ENCODE assay signal across 8 cellular contexts in genomic region chr18:11710578-11710977, GRCh38.
"Had no signal": no experiment of that assay in that cellular context is flagged by ENCODE, and none has a peak within 500 bp of the region (broad histone marks: within the 10 kb centered on the region; RNA-seq: fewer than 3 reads in every experiment).

No MANE protein-coding gene starts in this region.

- H3K36me3 Mint-ChIP-seq: IgD-negative memory B cell had no signal

- H3K4me3 Mint-ChIP-seq: IgD-negative memory B cell had no signal

- H3K27ac Mint-ChIP-seq: IgD-negative memory B cell had no signal

- H3K4me1 Mint-ChIP-seq: IgD-negative memory B cell had no signal

- ATAC-seq: HepG2, K562 had no signal

- H3K27ac ChIP-seq: HL-60, KMS-11 had no signal

- H3K9ac ChIP-seq: KMS-11 had no signal

- H3K4me3 ChIP-seq: K562 had no signal

- DNase-seq: IMR-90, KBM-7, KG1 had no signal
